Comparison of ENCODE assay signal across 13 cellular contexts in genomic region chr6:163955131-163955530, GRCh38.
DNase-seq lines count a peak whose midpoint lies in the region; ATAC-seq and TF ChIP-seq lines count a peak whose summit lies in the region.
"Had no signal": no experiment of that assay in that cellular context is flagged by ENCODE, and none has a peak within 500 bp of the region (broad histone marks: within the 10 kb centered on the region; RNA-seq: fewer than 3 reads in every experiment).

No MANE protein-coding gene starts in this region.

- peak; percentile 33 for DNase-seq in ELF-1 (ENCODE audit: low read depth, low spot score)
- DNase-seq in SJSA1 (ENCODE audit: low read depth in 1 of 2, low spot score in 2 of 2): peak; percentile 45 to 55
- peak; percentile 3 for DNase-seq in fibroblast of pulmonary artery (ENCODE audit: low read depth)
- peak; percentile 28 for DNase-seq in renal cortical epithelial cell (ENCODE audit: low read depth)
- DNase-seq in GDM1 (lab: John Stamatoyannopoulos, UW): no peak
- DNase-seq in effector memory CD8-positive, alpha-beta T cell: no peak
- DNase-seq: activated CD8-positive, alpha-beta T cell treated with anti-CD3 and anti-CD28 coated beads, Interleukin-2, amount 10 ng/mL, durations not matched to agents 7 days and 5 days; CD4-positive, CD25-positive, alpha-beta regulatory T cell; mucosa of descending colon; NCI-H2227 treated with DMSO at 0.1 percent for 48 hours had no signal

- H3K27ac Mint-ChIP-seq in effector memory CD8-positive, alpha-beta T cell: no peak overlapping the region
- H3K27ac Mint-ChIP-seq: activated CD8-positive, alpha-beta T cell treated with anti-CD3 and anti-CD28 coated beads, Interleukin-2, amount 10 ng/mL, durations not matched to agents 7 days and 5 days; activated T-helper 17 cell treated with anti-CD3 and anti-CD28 coated beads, Interleukin-2, amount 50 U/mL, for 72 hours; CD4-positive, CD25-positive, alpha-beta regulatory T cell had no signal

- peaks cover 32% of the 10 kb centered on the region for H3K4me1 ChIP-seq in SJSA1 (replicated peaks)

- H3K4me3 Mint-ChIP-seq in effector memory CD8-positive, alpha-beta T cell: no peak overlapping the region
- H3K4me3 Mint-ChIP-seq: activated CD8-positive, alpha-beta T cell treated with anti-CD3 and anti-CD28 coated beads, Interleukin-2, amount 10 ng/mL, durations not matched to agents 7 days and 5 days; activated T-helper 17 cell treated with anti-CD3 and anti-CD28 coated beads, Interleukin-2, amount 50 U/mL, for 72 hours; CD4-positive, CD25-positive, alpha-beta regulatory T cell had no signal

- ATAC-seq in HG02970 (IDR thresholded peaks at IDR 0.05; ENCODE audit: low FRiP score, unreplicated experiment): no peak
- ATAC-seq in effector memory CD8-positive, alpha-beta T cell (replicated peaks): no peak
- ATAC-seq: activated CD8-positive, alpha-beta T cell treated with anti-CD3 and anti-CD28 coated beads, Interleukin-2, amount 10 ng/mL, durations not matched to agents 7 days and 5 days; activated T-helper 17 cell treated with anti-CD3 and anti-CD28 coated beads, Interleukin-2, amount 50 U/mL, for 72 hours; mucosa of descending colon had no signal

- H3K9me3 ChIP-seq in SJSA1 (replicated peaks): no peaks in the 10 kb centered on the region
- H3K9me3 ChIP-seq: mucosa of descending colon had no signal

- no peaks in the 10 kb centered on the region for H3K27me3 ChIP-seq in SJSA1 (replicated peaks)

- peak overlapping the region; percentile 27; the same call in 1 of the 2 replicates for H3K27ac ChIP-seq in SJSA1
- H3K27ac ChIP-seq: SK-N-MC had no signal

- H3K27me3 Mint-ChIP-seq in effector memory CD8-positive, alpha-beta T cell: peaks cover 51 to 60% of the 10 kb centered on the region in 2 donors

- no peak for TF ChIP-seq CTCF in fibroblast of pulmonary artery (IDR thresholded peaks at IDR 0.05; ENCODE audit: low read length, missing control alignments)

- no peaks in the 10 kb centered on the region for H3K9me3 Mint-ChIP-seq in effector memory CD8-positive, alpha-beta T cell
- H3K9me3 Mint-ChIP-seq: activated T-helper 17 cell treated with anti-CD3 and anti-CD28 coated beads, Interleukin-2, amount 50 U/mL, for 72 hours had no signal

- H3K4me1 Mint-ChIP-seq in effector memory CD8-positive, alpha-beta T cell (ENCODE audit: low read depth in 2 of 2): peaks cover 0 to 3% of the 10 kb centered on the region in 2 donors
- H3K4me1 Mint-ChIP-seq: activated T-helper 17 cell treated with anti-CD3 and anti-CD28 coated beads, Interleukin-2, amount 50 U/mL, for 72 hours had no signal

- H3K36me3 ChIP-seq in SJSA1: no peaks in the 10 kb centered on the region

- no peaks in the 10 kb centered on the region for H3K36me3 Mint-ChIP-seq in effector memory CD8-positive, alpha-beta T cell (ENCODE audit: insufficient read depth)
- H3K36me3 Mint-ChIP-seq: CD4-positive, CD25-positive, alpha-beta regulatory T cell had no signal

- no peak overlapping the region for H3K4me3 ChIP-seq in SJSA1
- H3K4me3 ChIP-seq in fibroblast of pulmonary artery (replicated peaks; ENCODE audit: low read depth, low read length): no peak overlapping the region
- H3K4me3 ChIP-seq: mucosa of descending colon, SK-N-MC had no signal

Comparison
In these comparisons a context has a peak if more than half of its experiments do, and no peak if none do; other contexts are left out.
1. DNase-seq: peak in ELF-1 (single experiment), SJSA1 (2 of 2), fibroblast of pulmonary artery (single experiment) and renal cortical epithelial cell (single experiment); none in GDM1 (single experiment) and effector memory CD8-positive, alpha-beta T cell (0 of 3).